In the genomic region with DNA sequence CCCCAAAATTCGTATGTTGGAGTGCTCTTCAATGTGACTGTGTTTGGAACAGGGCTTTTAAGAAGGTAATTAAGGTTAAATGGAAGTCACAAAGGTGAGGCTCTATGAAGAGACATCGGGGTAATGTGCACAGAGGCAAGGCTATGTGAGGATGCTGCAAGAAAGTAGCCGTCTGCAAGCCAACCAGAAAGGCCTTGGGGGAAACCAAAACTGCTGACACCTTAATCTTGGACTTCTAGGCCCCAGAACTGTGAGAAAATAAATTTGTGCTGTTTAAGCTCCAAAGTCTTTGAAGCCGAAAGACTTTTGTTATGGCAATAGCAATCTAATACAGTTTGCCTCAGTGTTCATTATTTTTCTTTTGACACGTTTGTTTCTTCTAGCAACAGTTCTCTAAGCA, we compare ENCODE assay signal across 16 cellular contexts. TPM values are rescaled to one million over a fixed set of nuclear protein-coding genes. Genes with fewer than 3 reads are reported as not detected.
DNase-seq lines count a peak whose midpoint lies in the region; ATAC-seq and TF ChIP-seq lines count a peak whose summit lies in the region.
"Had no signal": no experiment of that assay in that cellular context is flagged by ENCODE, and none has a peak within 500 bp of the region (broad histone marks: within the 10 kb centered on the region; RNA-seq: fewer than 3 reads in every experiment).

No MANE protein-coding gene starts in this region.

- H3K79me2 ChIP-seq in HCT116 (ENCODE audit: insufficient read depth, low read length) = peaks cover 12% of the 10 kb centered on the region; the same call in 1 of the 2 replicates

- no peaks in the 10 kb centered on the region for H3K9me2 ChIP-seq in HCT116 (ENCODE audit: insufficient read depth)

- POLR2A ChIA-PET in HCT116 (lab: Charles Lee) (no interaction called here), Panc1 (lab: Charles Lee) (no interaction called here)

- no peak overlapping the region for H3K27ac ChIP-seq in HCT116 (ENCODE audit: low read depth, low read length)
- H3K27ac ChIP-seq in Panc1 (ENCODE audit: low read length) = no peak overlapping the region
- H3K27ac ChIP-seq in right lobe of liver = no peak overlapping the region

- peaks cover under 1% of the 10 kb centered on the region for H3K36me3 Mint-ChIP-seq in nephron (ENCODE audit: low read depth)
- H3K36me3 Mint-ChIP-seq: CD4-positive, CD25-positive, alpha-beta regulatory T cell had no signal

- TF ChIP-seq RAD21 in HCT116 (IDR thresholded peaks at IDR 0.05; ENCODE audit: low read depth) = no peak

- in situ Hi-C loops in Panc1 (cut with HindIII; ENCODE audit: low pct_unique_long_range_greater_than_20kb, low sequenced_read_pairs) = no loop called here

- no peaks in the 10 kb centered on the region for H3K9me3 Mint-ChIP-seq in nephron
- H3K9me3 Mint-ChIP-seq: GM23338, HFFc6 had no signal

- DNase-seq in Ammon's horn (ENCODE audit: low spot score) = peak; percentile 18
- no peak for DNase-seq in HCT116 (ENCODE audit: low read depth, low spot score)
- DNase-seq in Panc1 (ENCODE audit: low read depth, low spot score) = no peak
- DNase-seq in glomerular visceral epithelial cell (ENCODE audit: extremely low spot score) = no peak
- no peak for DNase-seq in activated CD4-positive, alpha-beta T cell treated with anti-CD3 and anti-CD28 coated beads, Interleukin-2, amount 50 U/mL, for 1 hour
- no peak for DNase-seq in right lobe of liver
- DNase-seq: BE2C; C1 segment of cervical spinal cord; Caco-2; CD4-positive, CD25-positive, alpha-beta regulatory T cell; HCEC 1CT; HFFc6; IMR-90 had no signal

- H3K4me2 ChIP-seq in HCT116 (ENCODE audit: low read length) = no peak overlapping the region
- H3K4me2 ChIP-seq: GM23338 had no signal

- H3K27me3 ChIP-seq in HCT116 (ENCODE audit: insufficient read depth, low read length) (no peaks in the 10 kb centered on the region), Panc1 (ENCODE audit: control insufficient read depth, insufficient read depth, low read length) (no peaks in the 10 kb centered on the region), right lobe of liver (no peaks in the 10 kb centered on the region)
- H3K27me3 ChIP-seq: BE2C had no signal

- RAD21 ChIA-PET in HCT116 (lab: Charles Lee; ENCODE audit: low non-redundant PET in 1 of 2, low total read pairs in 2 of 2, uncharacterized antibody in 2 of 2, unreplicated experiment in 2 of 2) = no interaction called here

- CTCF ChIA-PET in HCT116 (lab: Charles Lee) (no interaction called here), Panc1 (lab: Charles Lee) (no interaction called here)

- H3K4me1 Mint-ChIP-seq in nephron = peaks cover 19% of the 10 kb centered on the region

- no peaks in the 10 kb centered on the region for H3K27me3 Mint-ChIP-seq in nephron (ENCODE audit: low read depth)
- H3K27me3 Mint-ChIP-seq: CD4-positive, CD25-positive, alpha-beta regulatory T cell had no signal

- BruUV-seq in HCT116 (replicated peaks; lab: Mats Ljungman, UMichigan) (TSS peak; percentile 23), Panc1 (replicated peaks; lab: Mats Ljungman, UMichigan) (TSS peak; percentile 47)

- H3K4me3 ChIP-seq in HCT116 (replicated peaks in 1 of 2; ENCODE audit: low read depth in 1 of 2, low read length in 2 of 2) = no peak overlapping the region
- no peak overlapping the region for H3K4me3 ChIP-seq in Panc1 (ENCODE audit: low read depth in 2 of 2, low read length in 2 of 2)
- H3K4me3 ChIP-seq in right lobe of liver = no peak overlapping the region
- H3K4me3 ChIP-seq: GM23338 had no signal

- H3K4me1 ChIP-seq in HCT116 (ENCODE audit: control insufficient read depth in 1 of 2, insufficient read depth in 2 of 2, low read length in 2 of 2) (peaks cover 0 to 16% of the 10 kb centered on the region in 2 experiments; a peak in 2 of 4 replicates), Panc1 (ENCODE audit: control insufficient read depth, insufficient read depth, low read length) (peaks cover 11% of the 10 kb centered on the region), right lobe of liver (peaks cover 0 to 8% (median 0%) of the 10 kb centered on the region in 4 donors)
- H3K4me1 ChIP-seq: BE2C, Caco-2 had no signal

- ATAC-seq in HCT116 = no peak
- no peak for ATAC-seq in Panc1
- no peak for ATAC-seq in HG03460 (IDR thresholded peaks at IDR 0.05; ENCODE audit: unreplicated experiment)
- no peak for ATAC-seq in right lobe of liver
- ATAC-seq: GM23338 had no signal

- no peak overlapping the region for H2AFZ ChIP-seq in HCT116 (ENCODE audit: low read depth, low read length, poor library complexity, severe bottlenecking)
- H2AFZ ChIP-seq: GM23338 had no signal

- no peak for TF ChIP-seq CTCF in HCT116 (IDR thresholded peaks at IDR 0.05 in 2 of 3, conservative IDR thresholded peaks at IDR 0.05 in 1 of 3; ENCODE audit: borderline replicate concordance in 1 of 3, insufficient read depth in 1 of 3, low read depth in 2 of 3, low read length in 2 of 3)
- no peak for TF ChIP-seq CTCF in Panc1 (IDR thresholded peaks at IDR 0.05)
- TF ChIP-seq CTCF in nephron (IDR thresholded peaks at IDR 0.05; ENCODE audit: unreplicated experiment in 3 of 3) = no peak
- TF ChIP-seq CTCF in right lobe of liver (IDR thresholded peaks at IDR 0.05) = no peak

- WGBS in right lobe of liver (ENCODE audit: insufficient coverage, low coverage, low lambda C conversion rate, missing lambda C conversion rate) = 87% methylated on average over 5 of the region's 5 CpGs

- no peak overlapping the region for H3K27ac Mint-ChIP-seq in nephron
- H3K27ac Mint-ChIP-seq: CD4-positive, CD25-positive, alpha-beta regulatory T cell; GM23338; HFFc6 had no signal

- H3K9ac ChIP-seq in HCT116 (ENCODE audit: low read length) = no peak overlapping the region

- peak overlapping the region; percentile 9 to 54 (median 23) for H3K4me3 Mint-ChIP-seq in nephron
- H3K4me3 Mint-ChIP-seq: GM23338, HFFc6 had no signal

- H3K9me3 ChIP-seq in HCT116 (ENCODE audit: control insufficient read depth in 1 of 2, insufficient read depth in 1 of 2, low read depth in 1 of 2, low read length in 2 of 2) = no peaks in the 10 kb centered on the region
- H3K9me3 ChIP-seq in Panc1 (ENCODE audit: control insufficient read depth, insufficient read depth, low read depth, low read length) = no peaks in the 10 kb centered on the region
- H3K9me3 ChIP-seq in right lobe of liver = no peaks in the 10 kb centered on the region
- H3K9me3 ChIP-seq: BE2C, Caco-2 had no signal

- no peaks in the 10 kb centered on the region for H4K20me1 ChIP-seq in HCT116 (ENCODE audit: insufficient read depth)

- intact Hi-C loops in HCT116 (cut with micrococcal nuclease) = no loop called here
- intact Hi-C loops in Panc1 (cut with micrococcal nuclease; ENCODE audit: unreplicated experiment) = no loop called here
- intact Hi-C loops in right lobe of liver (cut with DNase I) = no loop called here

- H3K36me3 ChIP-seq in HCT116 (ENCODE audit: control insufficient read depth in 1 of 2, insufficient read depth in 2 of 2, low read length in 2 of 2) (no peaks in the 10 kb centered on the region), Panc1 (ENCODE audit: control insufficient read depth, insufficient read depth, low read length) (no peaks in the 10 kb centered on the region; the same call in 1 of the 2 replicates), right lobe of liver (no peaks in the 10 kb centered on the region)
- H3K36me3 ChIP-seq: BE2C had no signal

- TF ChIP-seq POLR2A in HCT116 (IDR thresholded peaks at IDR 0.05; ENCODE audit: borderline replicate concordance, extremely low read depth, insufficient read depth, insufficient read length) (no peak), right lobe of liver (IDR thresholded peaks at IDR 0.05) (no peak)

TF ChIP-seq in HCT116, 20 proteins besides CTCF, POLR2A, EP300 and RAD21:
- TF ChIP-seq POLR2AphosphoS5 (IDR thresholded peaks at IDR 0.05; ENCODE audit: low read depth, low read length) (no peak), ZBTB33 (IDR thresholded peaks at IDR 0.05; ENCODE audit: extremely low read depth, insufficient replicate concordance, low read length) (no peak)
TF ChIP-seq in HCT116: peak in this region for 0.

RNA-seq across cellular contexts. Expression of gene IRAK1BP1, which starts 2.4 kb away (rescaled TPM):
- 5.4 TPM for total RNA-seq in HCT116 (2021; ENCODE audit: unreplicated experiment)
- polyA plus RNA-seq in HCT116 (2012) = 0.91 and 2.1 TPM in 2 replicates
- total RNA-seq in Panc1 (2021; ENCODE audit: unreplicated experiment) = 2.2 TPM
- polyA plus RNA-seq in Panc1 (2012; ENCODE audit: insufficient read length) = 3.4 TPM
- 1 to 10 TPM in 4 of 6 experiments, under 1 TPM in 2; 0.49 to 1.2 (median 1.1) TPM for total RNA-seq in right lobe of liver
